In the genomic region with DNA sequence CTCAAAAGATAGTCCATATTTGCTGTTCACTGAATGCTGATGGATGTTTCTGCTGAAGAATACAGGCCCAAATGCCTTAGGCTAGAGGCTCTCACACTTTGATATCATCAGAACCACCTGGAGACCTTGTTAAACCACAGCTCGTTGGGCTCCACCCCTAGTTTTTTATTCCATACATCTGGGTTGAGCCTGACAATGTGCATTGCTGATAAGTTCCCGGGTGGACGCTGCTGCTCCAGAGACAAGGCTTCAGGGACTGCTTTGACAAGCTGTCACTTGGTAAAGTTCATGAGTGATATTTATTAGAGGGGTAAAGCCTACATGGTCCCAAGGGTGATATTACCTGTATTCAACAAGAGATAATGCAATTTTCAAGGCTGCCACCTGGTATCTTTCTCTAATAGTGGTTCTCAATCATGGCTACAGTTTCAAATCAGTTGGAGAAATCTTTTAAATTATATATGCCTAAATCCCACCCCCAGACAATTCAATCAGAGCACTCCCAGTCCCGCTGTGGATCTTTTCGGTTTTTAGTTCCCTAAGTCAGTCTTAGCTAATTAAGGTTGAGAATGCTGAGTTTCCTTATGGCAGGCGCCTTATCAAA, we compare ENCODE assay signal across 1 cellular context.
TF ChIP-seq lines count a peak whose summit lies in the region.

No MANE protein-coding gene starts in this region.

TF ChIP-seq in K562, 482 proteins besides CTCF, POLR2A, EP300 and RAD21 (continued from another document):
- TF ChIP-seq, protein P1, sequence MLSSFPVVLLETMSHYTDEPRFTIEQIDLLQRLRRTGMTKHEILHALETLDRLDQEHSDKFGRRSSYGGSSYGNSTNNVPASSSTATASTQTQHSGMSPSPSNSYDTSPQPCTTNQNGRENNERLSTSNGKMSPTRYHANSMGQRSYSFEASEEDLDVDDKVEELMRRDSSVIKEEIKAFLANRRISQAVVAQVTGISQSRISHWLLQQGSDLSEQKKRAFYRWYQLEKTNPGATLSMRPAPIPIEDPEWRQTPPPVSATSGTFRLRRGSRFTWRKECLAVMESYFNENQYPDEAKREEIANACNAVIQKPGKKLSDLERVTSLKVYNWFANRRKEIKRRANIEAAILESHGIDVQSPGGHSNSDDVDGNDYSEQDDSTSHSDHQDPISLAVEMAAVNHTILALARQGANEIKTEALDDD (IDR thresholded peaks at IDR 0.05): peak; percentile 70
- TF ChIP-seq ETV6 (IDR thresholded peaks at IDR 0.05; ENCODE audit: borderline replicate concordance in 1 of 2, low read depth in 2 of 2, low read length in 1 of 2) (no peak), ETV6 (CRISPR knock-in tag; IDR thresholded peaks at IDR 0.05; ENCODE audit: borderline replicate concordance) (no peak), BRCA1 (IDR thresholded peaks at IDR 0.05) (no peak), BRCA1 (CRISPR knock-in tag; IDR thresholded peaks at IDR 0.05) (no peak)
TF ChIP-seq in K562: peak in this region for 84.
